ENCODE assay signal across 24 cellular contexts in the genomic region with DNA sequence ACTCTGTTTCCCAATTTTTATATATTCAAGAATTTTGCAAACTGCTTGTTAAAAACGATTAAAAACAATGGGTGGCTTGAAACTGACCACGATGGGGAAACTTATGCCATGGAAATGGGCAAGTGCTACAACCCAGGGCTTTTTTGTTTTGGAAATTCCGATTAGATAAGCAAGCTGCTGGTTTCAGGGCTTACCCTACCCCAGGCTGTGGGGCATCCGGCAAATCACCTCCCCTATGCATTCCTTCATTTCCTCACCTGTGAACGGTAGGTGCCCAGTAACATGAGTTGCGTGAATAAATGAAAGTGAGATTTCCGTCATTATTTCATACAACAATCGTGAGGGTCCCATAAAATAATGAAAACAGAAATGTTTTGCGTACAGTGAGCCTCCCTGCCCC. TPM values are rescaled to one million over a fixed set of nuclear protein-coding genes. Genes with fewer than 3 reads are reported as not detected.
DNase-seq lines count a peak whose midpoint lies in the region; ATAC-seq, FAIRE-seq and TF ChIP-seq lines count a peak whose summit lies in the region.
"Had no signal": no experiment of that assay in that cellular context is flagged by ENCODE, and none has a peak within 500 bp of the region (broad histone marks: within the 10 kb centered on the region; RNA-seq: fewer than 3 reads in every experiment).

No MANE protein-coding gene starts in this region.

- intact Hi-C loops in CD4-positive, alpha-beta memory T cell (cut with micrococcal nuclease): no loop called here
- intact Hi-C loops in lower lobe of right lung (cut with DNase I): no loop called here
- intact Hi-C loops in activated naive CD4-positive, alpha-beta T cell treated with anti-CD3 and anti-CD28 coated beads for 36 hours (cut with micrococcal nuclease): no loop called here

- H3K23ac ChIP-seq in H9 (ENCODE audit: insufficient read length, low read depth, low read length): no peak overlapping the region

- H3K27me3 Mint-ChIP-seq in CD4-positive, alpha-beta memory T cell: no peaks in the 10 kb centered on the region
- H3K27me3 Mint-ChIP-seq in H9 (ENCODE audit: low read depth): no peaks in the 10 kb centered on the region
- H3K27me3 Mint-ChIP-seq in neural progenitor cell (ENCODE audit: insufficient read depth, low read depth): peaks cover 5% of the 10 kb centered on the region
- H3K27me3 Mint-ChIP-seq in activated naive CD4-positive, alpha-beta T cell treated with anti-CD3 and anti-CD28 coated beads for 36 hours (ENCODE audit: low read depth): no peaks in the 10 kb centered on the region
- H3K27me3 Mint-ChIP-seq: activated naive CD4-positive, alpha-beta T cell treated with anti-CD3 and anti-CD28 coated beads, Interleukin-2, amount 10 ng/mL, durations not matched to agents 7 days and 5 days had no signal

- no peak overlapping the region for H2BK12ac ChIP-seq in H9 (ENCODE audit: insufficient read length, low read depth, low read length)

- DNase-seq in CD4-positive, alpha-beta memory T cell: no peak
- peak; percentile 52 for DNase-seq in H9
- DNase-seq in neural progenitor cell (ENCODE audit: low spot score): no peak
- no peak for DNase-seq in GM12892 (ENCODE audit: insufficient read length)
- no peak for DNase-seq in lower lobe of right lung
- no peak for DNase-seq in HT-29 (ENCODE audit: low spot score)
- no peak for DNase-seq in activated naive CD4-positive, alpha-beta T cell treated with anti-CD3 and anti-CD28 coated beads for 36 hours
- DNase-seq: activated CD4-positive, alpha-beta T cell treated with anti-CD3 and anti-CD28 coated beads for 1 hour; activated naive CD4-positive, alpha-beta T cell treated with anti-CD3 and anti-CD28 coated beads, Interleukin-2, amount 10 ng/mL, durations not matched to agents 7 days and 5 days; body of pancreas; DMS 273 treated with DMSO at 0.1 percent for 48 hours; erythroblast; GOT3; KBM-7; NCI-H1048; NCI-H2107; NCI-H526; OCI-M1; stimulated activated CD4-positive, alpha-beta T cell treated with anti-CD3 and anti-CD28 coated beads, Interleukin-4, amount 100 ng/mL, for 1 hour; T-helper 9 cell had no signal

- no peak overlapping the region for H3K4ac ChIP-seq in H9 (ENCODE audit: low read depth, low read length)

- H3K4me3 ChIP-seq in CD4-positive, alpha-beta memory T cell (ENCODE audit: low read length in 2 of 2): no peak overlapping the region
- H3K4me3 ChIP-seq in neural progenitor cell (no peak overlapping the region), lower lobe of right lung (no peak overlapping the region)
- H3K4me3 ChIP-seq: body of pancreas, SJSA1, tibial artery had no signal

- H3K14ac ChIP-seq in H9 (ENCODE audit: insufficient read depth, low read length): no peak overlapping the region

- H3F3A ChIP-seq in neural progenitor cell (ENCODE audit: low read depth): peaks cover 26% of the 10 kb centered on the region

- H3K79me2 ChIP-seq in H9 (ENCODE audit: insufficient read depth, low read length): no peaks in the 10 kb centered on the region; the same call in 1 of the 2 replicates
- peaks cover 6% of the 10 kb centered on the region for H3K79me2 ChIP-seq in neural progenitor cell (ENCODE audit: low read depth)

- peaks cover 40% of the 10 kb centered on the region for H3K4me1 ChIP-seq in CD4-positive, alpha-beta memory T cell (ENCODE audit: insufficient read depth, low read length)
- H3K4me1 ChIP-seq in H9 (ENCODE audit: insufficient read depth, low read length) (peaks cover 17% of the 10 kb centered on the region; the same call in 1 of the 2 replicates), neural progenitor cell (peaks cover 37% of the 10 kb centered on the region), lower lobe of right lung (no peaks in the 10 kb centered on the region)
- H3K4me1 ChIP-seq: body of pancreas, SJSA1 had no signal

- CTCF ChIA-PET in CD4-positive, alpha-beta memory T cell (lab: Charles Lee; ENCODE audit: partially characterized antibody): interaction anchor here (0.9 to 3.0 kb wide), 2 partner anchors 33 to 115 kb away, joined by 5 to 17 read pairs; no protein-coding TSS in a partner anchor
- CTCF ChIA-PET in activated naive CD4-positive, alpha-beta T cell treated with anti-CD3 and anti-CD28 coated beads for 36 hours (lab: Charles Lee): no interaction called here

- no peak overlapping the region for H2BK120ac ChIP-seq in H9 (ENCODE audit: low read depth, low read length, poor library complexity, severe bottlenecking)

- H3K4me3 Mint-ChIP-seq in CD4-positive, alpha-beta memory T cell: no peak overlapping the region
- H3K4me3 Mint-ChIP-seq in H9 (peak overlapping the region; percentile 22 to 47; a peak in 3 of 5 replicates), neural progenitor cell (no peak overlapping the region)
- H3K4me3 Mint-ChIP-seq in activated naive CD4-positive, alpha-beta T cell treated with anti-CD3 and anti-CD28 coated beads for 36 hours: no peak overlapping the region
- H3K4me3 Mint-ChIP-seq: activated naive CD4-positive, alpha-beta T cell treated with anti-CD3 and anti-CD28 coated beads, Interleukin-2, amount 10 ng/mL, durations not matched to agents 7 days and 5 days had no signal

- H4K20me1 ChIP-seq in H9 (ENCODE audit: control insufficient read depth, insufficient read depth, insufficient read length) (no peaks in the 10 kb centered on the region), neural progenitor cell (ENCODE audit: low read depth) (peaks cover 33% of the 10 kb centered on the region)

- TF ChIP-seq POLR2A in GM12892 (IDR thresholded peaks at IDR 0.05; ENCODE audit: low read depth, low read length): no peak

- H2AK5ac ChIP-seq in H9 (ENCODE audit: insufficient read length, low read length): no peak overlapping the region

- H3K4me1 Mint-ChIP-seq in CD4-positive, alpha-beta memory T cell: peaks cover 41 to 81% (median 59%) of the 10 kb centered on the region in 4 donors
- H3K4me1 Mint-ChIP-seq in H9 (peaks cover 72% of the 10 kb centered on the region in 2 experiments), neural progenitor cell (peaks cover 23% of the 10 kb centered on the region)
- H3K4me1 Mint-ChIP-seq in activated naive CD4-positive, alpha-beta T cell treated with anti-CD3 and anti-CD28 coated beads for 36 hours (ENCODE audit: low read depth): peaks cover 34% of the 10 kb centered on the region

- no peak overlapping the region for H3K9ac ChIP-seq in H9 (ENCODE audit: extremely low read depth, insufficient read length, low read length)
- no peak overlapping the region for H3K9ac ChIP-seq in neural progenitor cell

- H2AFZ ChIP-seq in H9 (ENCODE audit: low read length) (no peak overlapping the region), neural progenitor cell (replicated peaks) (no peak overlapping the region)

- no peak overlapping the region for H3K27ac ChIP-seq in CD4-positive, alpha-beta memory T cell (ENCODE audit: low read depth, low read length)
- H3K27ac ChIP-seq in H9 (ENCODE audit: insufficient read length, low read depth, low read length) (peak overlapping the region; percentile 88), cingulate gyrus (ENCODE audit: low read depth, low read length) (peak overlapping the region; percentile 47), neural progenitor cell (peak overlapping the region; percentile 27), lower lobe of right lung (no peak overlapping the region)
- H3K27ac ChIP-seq: SJSA1 had no signal

- H4K8ac ChIP-seq in H9 (replicated peaks; ENCODE audit: insufficient read length, low read depth, low read length): no peak overlapping the region

- peaks cover 37% of the 10 kb centered on the region for H3K36me3 ChIP-seq in CD4-positive, alpha-beta memory T cell (ENCODE audit: insufficient read depth, low read length)
- H3K36me3 ChIP-seq in neural progenitor cell (peaks cover 5% of the 10 kb centered on the region), lower lobe of right lung (peaks cover 29% of the 10 kb centered on the region)
- H3K36me3 ChIP-seq: SJSA1 had no signal

- no peak for ATAC-seq in lower lobe of right lung
- ATAC-seq: body of pancreas had no signal

- H2BK15ac ChIP-seq in H9 (ENCODE audit: low read depth, low read length): no peak overlapping the region

- TF ChIP-seq CTCF in H9 (conservative IDR thresholded peaks at IDR 0.05) (no peak), neural progenitor cell (IDR thresholded peaks at IDR 0.05) (no peak), lower lobe of right lung (IDR thresholded peaks at IDR 0.05) (no peak)

- H3K23me2 ChIP-seq in H9 (ENCODE audit: insufficient read length, low read depth, low read length, poor library complexity, severe bottlenecking): no peaks in the 10 kb centered on the region

- H3K9me3 Mint-ChIP-seq in CD4-positive, alpha-beta memory T cell: no peaks in the 10 kb centered on the region
- no peaks in the 10 kb centered on the region for H3K9me3 Mint-ChIP-seq in H9
- peaks cover 2% of the 10 kb centered on the region for H3K9me3 Mint-ChIP-seq in neural progenitor cell
- H3K9me3 Mint-ChIP-seq in activated naive CD4-positive, alpha-beta T cell treated with anti-CD3 and anti-CD28 coated beads for 36 hours: no peaks in the 10 kb centered on the region
- H3K9me3 Mint-ChIP-seq: activated naive CD4-positive, alpha-beta T cell treated with anti-CD3 and anti-CD28 coated beads, Interleukin-2, amount 10 ng/mL, durations not matched to agents 7 days and 5 days had no signal

- peak overlapping the region in 5 of 7 donors; percentile 20 to 72 (median 55) for H3K27ac Mint-ChIP-seq in CD4-positive, alpha-beta memory T cell
- H3K27ac Mint-ChIP-seq in H9 (peak overlapping the region; percentile 93 to 98 (median 96)), neural progenitor cell (no peak overlapping the region)
- no peak overlapping the region for H3K27ac Mint-ChIP-seq in activated naive CD4-positive, alpha-beta T cell treated with anti-CD3 and anti-CD28 coated beads for 36 hours
- H3K27ac Mint-ChIP-seq: activated naive CD4-positive, alpha-beta T cell treated with anti-CD3 and anti-CD28 coated beads, Interleukin-2, amount 10 ng/mL, durations not matched to agents 7 days and 5 days had no signal

- WGBS in H9 (ENCODE audit: extremely low coverage, insufficient read length, low lambda C conversion rate): no CpG with 5 or more reads among the region's 9 CpGs

- H3K27me3 ChIP-seq in CD4-positive, alpha-beta memory T cell (ENCODE audit: insufficient read depth, low read length): no peaks in the 10 kb centered on the region
- H3K27me3 ChIP-seq in H9 (ENCODE audit: insufficient read depth, low read length): no peaks in the 10 kb centered on the region
- H3K27me3 ChIP-seq in neural progenitor cell: no peaks in the 10 kb centered on the region
- no peaks in the 10 kb centered on the region for H3K27me3 ChIP-seq in lower lobe of right lung (ENCODE audit: low read depth)
- H3K27me3 ChIP-seq: body of pancreas, SJSA1, tibial artery had no signal

- no peak overlapping the region for H3K56ac ChIP-seq in H9 (ENCODE audit: insufficient read length, low read depth, low read length)

- no peak overlapping the region for H3K18ac ChIP-seq in H9 (ENCODE audit: insufficient read length, low read depth, low read length)

- no peak overlapping the region for H3T11ph ChIP-seq in H9 (ENCODE audit: low read length)

- H3K4me2 ChIP-seq in H9 (ENCODE audit: insufficient read depth, insufficient read length, low read length) (peak overlapping the region; percentile 28), neural progenitor cell (peak overlapping the region; percentile 62)

- H2BK20ac ChIP-seq in H9 (ENCODE audit: low read depth, low read length, poor library complexity, severe bottlenecking): no peak overlapping the region

- H4K91ac ChIP-seq in H9 (ENCODE audit: insufficient read length, low read depth, low read length): no peak overlapping the region

- H3K36me3 Mint-ChIP-seq in CD4-positive, alpha-beta memory T cell: peaks cover 35 to 69% of the 10 kb centered on the region in 2 donors
- H3K36me3 Mint-ChIP-seq in H9 (ENCODE audit: insufficient read depth in 1 of 3, low read depth in 3 of 3) (peaks cover 26 to 66% (median 50%) of the 10 kb centered on the region in 3 experiments), neural progenitor cell (peaks cover 18% of the 10 kb centered on the region)
- peaks cover 30% of the 10 kb centered on the region for H3K36me3 Mint-ChIP-seq in activated naive CD4-positive, alpha-beta T cell treated with anti-CD3 and anti-CD28 coated beads for 36 hours (ENCODE audit: low read depth)

- FAIRE-seq in GM12892 (lab: Jason Lieb, UNC): no peak
- FAIRE-seq: keratinocyte had no signal

- no peaks in the 10 kb centered on the region for H3K79me1 ChIP-seq in H9 (ENCODE audit: insufficient read depth, low read depth, low read length, poor library complexity, severe bottlenecking)

- H4K5ac ChIP-seq in H9 (ENCODE audit: insufficient read length, low read depth, low read length): no peak overlapping the region

- POLR2A ChIA-PET in CD4-positive, alpha-beta memory T cell (lab: Charles Lee; ENCODE audit: partially characterized antibody): interaction anchor here (3.5 kb wide), 1 partner anchor 33 kb away, joined by 19 read pairs; the partner anchor contains the start of gene ST6GAL1

- no peaks in the 10 kb centered on the region for H3K9me3 ChIP-seq in CD4-positive, alpha-beta memory T cell (ENCODE audit: control insufficient read depth in 1 of 2, low read length in 2 of 2)
- no peaks in the 10 kb centered on the region for H3K9me3 ChIP-seq in H9 (ENCODE audit: control insufficient read depth, low read depth, low read length)
- no peaks in the 10 kb centered on the region for H3K9me3 ChIP-seq in neural progenitor cell (ENCODE audit: low read depth)
- no peaks in the 10 kb centered on the region for H3K9me3 ChIP-seq in lower lobe of right lung
- H3K9me3 ChIP-seq: body of pancreas, SJSA1, tibial artery had no signal

- peak overlapping the region; percentile 64 for H2BK5ac ChIP-seq in H9 (ENCODE audit: insufficient read length, low read length)

RNA-seq across cellular contexts. Expression of gene ST6GAL1, which starts 34.3 kb away (rescaled TPM):
- total RNA-seq in CD4-positive, alpha-beta memory T cell: 100 to 1,000 TPM; 222 to 232 TPM
- polyA plus RNA-seq in CD4-positive, alpha-beta memory T cell: 100 to 1,000 TPM; 165 to 172 TPM
- total RNA-seq in H9 (2021): 139 and 141 TPM in 2 replicates
- 27.3 and 39.2 TPM in 2 replicates for total RNA-seq in neural progenitor cell (ENCODE audit: low replicate concordance)
- 127 TPM for polyA plus RNA-seq in GM12892 (2012; ENCODE audit: missing spikeins)
- 72.7 TPM for total RNA-seq in lower lobe of right lung
- 1.9 and 4.2 TPM in 2 replicates for total RNA-seq in HT-29 (2014; rRNA removed; shearing (Covaris generic))
- 10 to 100 TPM; 76.2 to 78.0 TPM for total RNA-seq in activated naive CD4-positive, alpha-beta T cell treated with anti-CD3 and anti-CD28 coated beads for 36 hours

Comparison
In these comparisons a context has a peak if more than half of its experiments do, and no peak if none do; other contexts are left out.
1. H3K27ac ChIP-seq: peak in H9 (single experiment), cingulate gyrus (single experiment) and neural progenitor cell (single experiment); none in CD4-positive, alpha-beta memory T cell (single experiment) and lower lobe of right lung (single experiment).
2. H3K27ac Mint-ChIP-seq: peak in CD4-positive, alpha-beta memory T cell (5 of 7) and H9 (3 of 3); none in neural progenitor cell (single experiment) and activated naive CD4-positive, alpha-beta T cell treated with anti-CD3 and anti-CD28 coated beads for 36 hours (single experiment).
3. H3K4me3 Mint-ChIP-seq: peak in H9 (2 of 2); none in CD4-positive, alpha-beta memory T cell (0 of 8), neural progenitor cell (single experiment) and activated naive CD4-positive, alpha-beta T cell treated with anti-CD3 and anti-CD28 coated beads for 36 hours (single experiment).